Comparison of ENCODE assay signal across 1 cellular context in the genomic region with DNA sequence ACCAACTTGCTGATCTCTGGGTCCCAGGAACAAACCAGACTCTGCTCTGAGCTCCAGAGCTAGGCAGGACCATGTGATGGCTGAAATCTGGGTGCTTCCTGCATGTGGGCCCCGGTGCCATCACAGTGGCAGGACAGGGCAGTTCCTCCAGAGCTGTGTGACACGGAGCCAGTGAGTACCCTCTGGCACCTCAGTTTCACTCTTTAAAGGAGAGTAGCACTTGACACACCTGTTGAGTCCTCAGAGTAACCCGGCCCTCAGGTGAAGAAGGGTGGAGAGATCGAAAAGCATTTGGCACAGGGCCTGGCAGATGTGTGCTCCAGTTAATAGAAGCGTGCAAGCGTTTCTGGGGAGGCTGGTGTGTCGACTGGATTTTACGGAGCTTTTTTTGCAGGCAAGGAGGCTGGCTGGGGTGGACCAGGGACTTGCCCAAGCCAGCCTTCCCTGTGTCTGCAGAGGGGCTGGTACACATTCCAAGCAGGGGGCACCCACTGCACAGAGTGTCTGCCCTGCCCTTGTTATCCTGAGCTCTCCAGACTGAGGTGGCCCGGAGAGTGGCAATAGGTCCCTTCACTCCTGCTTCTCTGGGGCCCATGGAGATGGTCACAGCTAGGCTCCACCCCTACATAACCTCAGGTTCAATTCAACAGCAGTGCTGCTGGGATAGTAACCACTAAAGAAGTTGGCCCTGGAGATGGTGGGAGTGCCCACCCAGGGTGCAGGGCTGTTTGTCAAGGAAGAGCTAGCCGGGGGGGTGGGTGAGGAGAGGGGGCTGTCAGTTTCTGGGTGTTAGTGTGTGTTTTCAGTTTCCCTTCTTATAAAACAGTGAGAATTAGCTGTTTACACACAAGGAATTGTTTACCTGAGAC.
A peak's percentile ranks its signal among the peaks of the same experiment; 100 is the strongest.
TF ChIP-seq lines count a peak whose summit lies in the region.

No MANE protein-coding gene starts in this region.

TF ChIP-seq in endothelial cell of umbilical vein, 7 proteins besides CTCF, POLR2A, EP300 and RAD21:
- TF ChIP-seq FOS (IDR thresholded peaks at IDR 0.05; ENCODE audit: borderline replicate concordance, insufficient read depth, low read length) (no peak), JUN (IDR thresholded peaks at IDR 0.05; ENCODE audit: borderline replicate concordance, insufficient read depth, insufficient read length, low read depth) (no peak), POLR2AphosphoS5 (IDR thresholded peaks at IDR 0.05; ENCODE audit: insufficient read depth, low read depth, low read length) (peak; percentile 14)
